14 cellular contexts compared by ENCODE assay signal in genomic region chr5:106399381-106399780, GRCh38.
A peak's percentile ranks its signal among the peaks of the same experiment; 100 is the strongest.
DNase-seq lines count a peak whose midpoint lies in the region; ATAC-seq and TF ChIP-seq lines count a peak whose summit lies in the region.
"Had no signal": no experiment of that assay in that cellular context is flagged by ENCODE, and none has a peak within 500 bp of the region (broad histone marks: within the 10 kb centered on the region; RNA-seq: fewer than 3 reads in every experiment).

No MANE protein-coding gene starts in this region.

- no peaks in the 10 kb centered on the region for H4K20me1 ChIP-seq in smooth muscle cell (ENCODE audit: low read depth)

- H3K9me3 ChIP-seq in adipocyte (ENCODE audit: control insufficient read depth, low read length) (no peaks in the 10 kb centered on the region), smooth muscle cell (replicated peaks; ENCODE audit: low read depth) (no peaks in the 10 kb centered on the region)

- no peaks in the 10 kb centered on the region for H3F3A ChIP-seq in smooth muscle cell (ENCODE audit: low read depth)

- H3K4me3 ChIP-seq in adipocyte (ENCODE audit: low read length) = no peak overlapping the region
- H3K4me3 ChIP-seq in fibroblast of pulmonary artery (replicated peaks; ENCODE audit: low read depth, low read length) = no peak overlapping the region
- no peak overlapping the region for H3K4me3 ChIP-seq in smooth muscle cell

- H3K36me3 ChIP-seq in adipocyte (ENCODE audit: control insufficient read depth, insufficient read depth, low read length, severe bottlenecking) = no peaks in the 10 kb centered on the region
- no peaks in the 10 kb centered on the region for H3K36me3 ChIP-seq in smooth muscle cell (ENCODE audit: low read depth)

- peak overlapping the region; percentile 57 for H3K4me2 ChIP-seq in smooth muscle cell

- ATAC-seq in GM18505 (IDR thresholded peaks at IDR 0.05; ENCODE audit: unreplicated experiment) = no peak

- CTCF ChIA-PET in HEK293T (lab: Yijun Ruan, JAX) = no interaction called here

- H3K27me3 ChIP-seq in adipocyte (replicated peaks; ENCODE audit: control insufficient read depth, insufficient read depth, low read length) (no peaks in the 10 kb centered on the region), smooth muscle cell (ENCODE audit: low read depth) (no peaks in the 10 kb centered on the region)

- H3K4me1 ChIP-seq in adipocyte (ENCODE audit: control insufficient read depth, insufficient read depth, low read length) = peaks cover 17% of the 10 kb centered on the region
- H3K4me1 ChIP-seq in smooth muscle cell (ENCODE audit: low read depth) = peaks cover 10% of the 10 kb centered on the region

- peak overlapping the region; percentile 94 for H3K27ac ChIP-seq in smooth muscle cell (ENCODE audit: low read depth)
- H3K27ac ChIP-seq: 22Rv1 had no signal

- no peak for TF ChIP-seq POLR2A in GM18505 (IDR thresholded peaks at IDR 0.05; ENCODE audit: borderline replicate concordance, extremely low read depth, insufficient read depth, insufficient read length)

- DNase-seq in DMS53 (lab: John Stamatoyannopoulos, UW) = peak; percentile 7
- no peak for DNase-seq in DMS53 treated with DMSO at 0.1 percent for 48 hours (lab: John Stamatoyannopoulos, UW; ENCODE audit: unreplicated experiment)
- peak; percentile 75 for DNase-seq in adipocyte (ENCODE audit: low read depth)
- DNase-seq in fibroblast of pulmonary artery (ENCODE audit: low read depth) = peak; percentile 67
- DNase-seq in smooth muscle cell (lab: John Stamatoyannopoulos, UW; ENCODE audit: unreplicated experiment) = no peak
- DNase-seq in amygdala (lab: John Stamatoyannopoulos, UW) = no peak
- DNase-seq in HEK293T (ENCODE audit: extremely low spot score) = no peak
- DNase-seq: NCI-H187, NCI-H69, occipital lobe, SIG-M5, small intestine had no signal

- H3K79me2 ChIP-seq in smooth muscle cell (ENCODE audit: low read depth) = no peaks in the 10 kb centered on the region

- H3K9ac ChIP-seq in adipocyte (ENCODE audit: low read length) (no peak overlapping the region), smooth muscle cell (ENCODE audit: low read depth) (peak overlapping the region; percentile 53)

- no peak overlapping the region for H2AFZ ChIP-seq in smooth muscle cell (ENCODE audit: low read depth)

- POLR2A ChIA-PET in HEK293T (lab: Yijun Ruan, JAX) = no interaction called here

- no peak for TF ChIP-seq CTCF in fibroblast of pulmonary artery (IDR thresholded peaks at IDR 0.05; ENCODE audit: low read length, missing control alignments)
- TF ChIP-seq CTCF in smooth muscle cell (IDR thresholded peaks at IDR 0.05; ENCODE audit: borderline replicate concordance, insufficient read depth, poor library complexity, severe bottlenecking) = no peak

TF ChIP-seq in HEK293T, 16 proteins besides CTCF, POLR2A, EP300 and RAD21:
- TF ChIP-seq ARNT (IDR thresholded peaks at IDR 0.05) = no peak
- no peak for TF ChIP-seq PKNOX1 (IDR thresholded peaks at IDR 0.05)
- TF ChIP-seq FOXM1 (IDR thresholded peaks at IDR 0.05; ENCODE audit: borderline replicate concordance) = no peak
- TF ChIP-seq FOXA1 (IDR thresholded peaks at IDR 0.05) = no peak
- TF ChIP-seq HDGF (IDR thresholded peaks at IDR 0.05; ENCODE audit: borderline replicate concordance) = no peak
- no peak for TF ChIP-seq TARDBP (IDR thresholded peaks at IDR 0.05)
- TF ChIP-seq BHLHE40 (IDR thresholded peaks at IDR 0.05; ENCODE audit: borderline replicate concordance) = no peak
- no peak for TF ChIP-seq LEF1 (IDR thresholded peaks at IDR 0.05; ENCODE audit: borderline replicate concordance)
- no peak for TF ChIP-seq L3MBTL2 (conservative IDR thresholded peaks at IDR 0.05)
- TF ChIP-seq CTBP1 (IDR thresholded peaks at IDR 0.05; ENCODE audit: borderline replicate concordance) = no peak
- TF ChIP-seq ZNF384 (IDR thresholded peaks at IDR 0.05) = no peak
- no peak for TF ChIP-seq FOXK2 (IDR thresholded peaks at IDR 0.05)
- no peak for TF ChIP-seq SUZ12 (IDR thresholded peaks at IDR 0.05)
- TF ChIP-seq NFRKB (IDR thresholded peaks at IDR 0.05) = no peak

Comparison
In these comparisons a context has a peak if more than half of its experiments do, and no peak if none do; other contexts are left out.
1. DNase-seq: peak in DMS53 (single experiment), adipocyte (single experiment) and fibroblast of pulmonary artery (single experiment); none in DMS53 treated with DMSO at 0.1 percent for 48 hours (single experiment), smooth muscle cell (single experiment), amygdala (0 of 56) and HEK293T (single experiment).